In the genomic region with DNA sequence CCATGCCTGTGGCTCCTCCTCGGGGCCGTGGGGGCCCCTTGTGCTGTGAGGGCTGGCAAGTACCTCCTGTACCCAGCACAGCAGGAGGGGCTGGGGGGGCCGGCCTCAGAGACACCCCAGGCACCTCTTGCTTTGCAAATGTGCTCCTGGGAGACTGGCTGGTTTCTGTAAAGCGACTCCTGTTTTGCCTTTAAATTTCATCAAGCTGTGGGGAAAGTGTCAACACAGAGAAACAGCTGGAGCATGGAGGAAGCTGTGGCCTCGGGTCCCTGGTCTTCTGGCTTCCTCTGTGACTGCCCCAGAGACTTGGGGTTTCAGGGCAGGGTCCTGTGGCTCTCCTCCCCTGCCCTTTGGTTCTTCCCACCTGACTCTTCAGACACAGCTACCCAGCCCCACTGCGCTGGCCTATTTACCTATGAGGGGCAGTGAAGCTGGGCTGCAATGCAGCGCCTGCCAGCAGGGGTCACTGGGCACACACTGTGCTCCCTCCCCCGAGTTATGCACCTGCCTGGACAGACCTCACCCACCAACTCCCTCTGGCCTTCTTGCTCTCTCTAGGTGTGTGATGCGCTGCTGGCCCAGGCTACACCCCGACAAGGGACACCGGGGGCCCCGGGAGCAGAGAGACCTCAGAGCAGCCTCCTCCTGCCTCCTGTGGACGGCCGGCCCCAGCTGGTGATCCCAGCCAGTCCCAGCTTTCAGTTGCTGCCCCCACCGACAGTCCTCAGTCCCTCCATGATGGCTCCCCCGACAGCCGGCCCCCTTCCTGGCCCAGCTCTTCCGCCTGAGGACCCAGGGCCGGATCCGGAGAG, we compare ENCODE assay signal across 10 cellular contexts. TPM values are rescaled to one million over a fixed set of nuclear protein-coding genes. Genes with fewer than 3 reads are reported as not detected.
A peak's percentile ranks its signal among the peaks of the same experiment; 100 is the strongest.
DNase-seq lines count a peak whose midpoint lies in the region; ATAC-seq, FAIRE-seq and TF ChIP-seq lines count a peak whose summit lies in the region.
"Had no signal": no experiment of that assay in that cellular context is flagged by ENCODE, and none has a peak within 500 bp of the region (broad histone marks: within the 10 kb centered on the region; RNA-seq: fewer than 3 reads in every experiment).

No MANE protein-coding gene starts in this region.

- peak; percentile 46 to 55 for TF ChIP-seq RAD21 in H1 (IDR thresholded peaks at IDR 0.05 in 1 of 2, conservative IDR thresholded peaks at IDR 0.05 in 1 of 2; ENCODE audit: low read depth in 2 of 2, low read length in 2 of 2)

- no peak overlapping the region for H2BK15ac ChIP-seq in H1 (ENCODE audit: low read length)

- peak; percentile 57 for DNase-seq in activated CD4-positive, alpha-beta T cell treated with anti-CD3 and anti-CD28 coated beads for 48 hours
- no peak for DNase-seq in activated CD4-positive, alpha-beta T cell treated with anti-CD3 and anti-CD28 coated beads, Interleukin-2, amount 50 U/mL, for 1 hour
- peak; percentile 63 for DNase-seq in NAMALWA (ENCODE audit: low spot score)
- no peak for DNase-seq in H1 (ENCODE audit: low read depth in 1 of 2, low spot score in 2 of 2)
- no peak for DNase-seq in prostate gland (ENCODE audit: low spot score)
- DNase-seq in NCI-H187 treated with DMSO at 0.1 percent for 48 hours (lab: John Stamatoyannopoulos, UW) = no peak
- no peak for DNase-seq in GOT3 (lab: John Stamatoyannopoulos, UW)
- DNase-seq: MG63 had no signal

- no peak overlapping the region for H2BK120ac ChIP-seq in H1 (replicated peaks; ENCODE audit: low read depth, low read length)

- H3K36me3 ChIP-seq in H1 (ENCODE audit: control insufficient read depth in 2 of 4, insufficient read depth in 4 of 4, low read length in 3 of 4) (no peaks in the 10 kb centered on the region), prostate gland (no peaks in the 10 kb centered on the region)
- H3K36me3 ChIP-seq: MG63 had no signal

- no peak overlapping the region for H3K27ac ChIP-seq in H1 (ENCODE audit: low read depth, low read length)
- H3K27ac ChIP-seq in prostate gland = peak overlapping the region; percentile 67 to 77

- no peak overlapping the region for H3K9ac ChIP-seq in H1 (replicated peaks in 1 of 4; ENCODE audit: extremely low read depth in 1 of 4, low read depth in 3 of 4, low read length in 3 of 4)

- H3K9me3 ChIP-seq in H1 (ENCODE audit: insufficient read depth in 2 of 2, low read depth in 1 of 2, low read length in 1 of 2) (peaks cover 11 to 27% of the 10 kb centered on the region in 2 experiments; a peak in 3 of 4 replicates), prostate gland (no peaks in the 10 kb centered on the region)
- H3K9me3 ChIP-seq: MG63 had no signal

- no peaks in the 10 kb centered on the region for H3K79me2 ChIP-seq in H1 (ENCODE audit: control insufficient read depth in 1 of 2, insufficient read depth in 2 of 2, low read length in 2 of 2)

- no peaks in the 10 kb centered on the region for H3K23me2 ChIP-seq in H1 (ENCODE audit: low read depth, low read length)

- no peak overlapping the region for H3K4me3 ChIP-seq in H1 (ENCODE audit: extremely low read depth in 1 of 4, insufficient read depth in 2 of 4, low read depth in 3 of 4, low read length in 4 of 4)
- no peak overlapping the region for H3K4me3 ChIP-seq in prostate gland
- H3K4me3 ChIP-seq: MG63 had no signal

- no peak overlapping the region for H4K5ac ChIP-seq in H1 (ENCODE audit: insufficient read length, low read depth, low read length)

- WGBS in H1 (ENCODE audit: extremely low coverage in 1 of 2, insufficient coverage in 1 of 2, insufficient read length in 1 of 2, insufficient replicate concordance in 2 of 2, low coverage in 1 of 2, low lambda C conversion rate in 2 of 2, missing lambda C conversion rate in 1 of 2), 2 experiments = 86% methylated on average over 20 of the region's 20 CpGs; no CpG with 5 or more reads in 1 of the 2 experiments
- WGBS in prostate gland = 82% methylated on average over 20 of the region's 20 CpGs

- FAIRE-seq in H1 (lab: Jason Lieb, UNC) = no peak

- no peak overlapping the region for H2BK12ac ChIP-seq in H1 (ENCODE audit: low read depth, low read length)

- H3K18ac ChIP-seq in H1 (ENCODE audit: extremely low read depth, low read length) = no peak overlapping the region

- no peak overlapping the region for H3K4me2 ChIP-seq in H1 (ENCODE audit: insufficient read depth in 1 of 2, low read depth in 2 of 2, low read length in 2 of 2)

- TF ChIP-seq CTCF in H1 (IDR thresholded peaks at IDR 0.05; ENCODE audit: control extremely low read depth in 1 of 3, insufficient read depth in 1 of 3, low read depth in 1 of 3, low read length in 3 of 3) (peak in 2 of 3 experiments; percentile 44 to 69; a peak in 3 of 4 replicates), prostate gland (IDR thresholded peaks at IDR 0.05) (peak in 2 of 4 experiments; percentile 23 to 54)

- H4K8ac ChIP-seq in H1 (ENCODE audit: extremely low read depth, insufficient read depth, low read length) = no peak overlapping the region

- H4K91ac ChIP-seq in H1 (replicated peaks; ENCODE audit: insufficient read length, low read length) = no peak overlapping the region

- H4K20me1 ChIP-seq in H1 (replicated peaks in 1 of 2; ENCODE audit: control insufficient read depth in 1 of 2, insufficient read depth in 2 of 2, low read length in 2 of 2) = peaks cover 0 to 1% of the 10 kb centered on the region in 2 experiments

- no peak for ATAC-seq in HG02884 (IDR thresholded peaks at IDR 0.05; ENCODE audit: unreplicated experiment)
- ATAC-seq: stimulated activated effector memory CD8-positive, alpha-beta T cell treated with anti-CD3 and anti-CD28 coated beads, Interleukin-12 subunit alpha, Interleukin-12 subunit beta, amount 100 ng/mL, for 72 hours had no signal

- no peak for TF ChIP-seq EP300 in H1 (IDR thresholded peaks at IDR 0.05; ENCODE audit: borderline replicate concordance in 1 of 2, low read depth in 2 of 2, low read length in 2 of 2)

- H3K14ac ChIP-seq in H1 (ENCODE audit: insufficient read length) = no peak overlapping the region

- H3K27me3 ChIP-seq in H1 (replicated peaks in 1 of 4; ENCODE audit: control insufficient read depth in 3 of 4, extremely low read depth in 1 of 4, insufficient read depth in 3 of 4, low read length in 3 of 4) (0 out of 7 replicates have a peak, but pooled peaks cover 0 to 2% (median 0%) of the 10 kb centered on the region in 4 experiments), prostate gland (replicated peaks; ENCODE audit: insufficient read depth) (no peaks in the 10 kb centered on the region)

- no peak overlapping the region for H2AFZ ChIP-seq in H1 (ENCODE audit: low read length)

- H3K56ac ChIP-seq in H1 (replicated peaks; ENCODE audit: insufficient read length, low read depth, low read length) = no peak overlapping the region

- H3K4me1 ChIP-seq in H1 (replicated peaks in 1 of 4; ENCODE audit: control insufficient read depth in 3 of 4, insufficient read depth in 4 of 4, low read length in 3 of 4) = no peaks in the 10 kb centered on the region
- H3K4me1 ChIP-seq in prostate gland (replicated peaks) = no peaks in the 10 kb centered on the region

- no peak overlapping the region for H2AK5ac ChIP-seq in H1 (ENCODE audit: low read depth, low read length)

- CTCF ChIA-PET in H1 (lab: Charles Lee; ENCODE audit: partially characterized antibody) = interaction anchor here (0.6 to 4.2 kb wide), 21 partner anchors 11 to 1185 kb away, joined by 3 to 48 read pairs (median 4); no protein-coding TSS in a partner anchor

- H3K23ac ChIP-seq in H1 (ENCODE audit: insufficient read length) = no peak overlapping the region

- H2BK5ac ChIP-seq in H1 (ENCODE audit: low read depth, low read length) = no peak overlapping the region

- H2BK20ac ChIP-seq in H1 (ENCODE audit: low read length) = no peak overlapping the region

- TF ChIP-seq POLR2A in H1 (IDR thresholded peaks at IDR 0.05; ENCODE audit: control extremely low read depth in 1 of 2, low read depth in 2 of 2, low read length in 2 of 2) = no peak
- no peak for TF ChIP-seq POLR2A in prostate gland (IDR thresholded peaks at IDR 0.05)

- H3K79me1 ChIP-seq in H1 (ENCODE audit: low read depth, low read length) = no peaks in the 10 kb centered on the region

- POLR2A ChIA-PET in H1 (lab: Charles Lee; ENCODE audit: partially characterized antibody) = no interaction called here

- H3K4ac ChIP-seq in H1 (replicated peaks; ENCODE audit: insufficient read length, low read depth, low read length) = no peak overlapping the region

- intact Hi-C loops in prostate gland (cut with DNase I) = no loop called here

RNA-seq across cellular contexts. Expression of a gene that starts 17.6 kb away (rescaled TPM):
- 24.3 and 24.7 TPM in 2 replicates for total RNA-seq in H1 (2021; fragmentation: NEBNext Ultra II Directional; extraction: Animal tissue kit (Norgen Biotek cat#: 25700))
- 26.9 and 37.3 TPM in 2 replicates for polyA plus RNA-seq in H1 (2011; rRNA removed)
- 29.9 TPM for polyA plus RNA-seq in H1 (2011; cell fraction: cytosol; rRNA removed)
- 42.6 TPM for polyA plus RNA-seq in H1 (2011; cell fraction: nucleus; rRNA removed)
- polyA plus RNA-seq in H1 (2012, experiment 1 of 2) = 16.5 to 25.6 TPM (median 24.1 TPM) in 4 replicates
- 26.0 TPM for polyA plus RNA-seq in H1 (2012, experiment 2 of 2)
- 13.3 TPM for polyA plus RNA-seq in H1 (2013, experiment 1 of 2)
- polyA plus RNA-seq in H1 (2013, experiment 2 of 2) = 13.7 TPM
- polyA minus RNA-seq in H1 (2011; rRNA and poly(A)+ RNA removed) = 10.7 and 13.6 TPM in 2 replicates
- 19.8 TPM for polyA minus RNA-seq in H1 (2011; cell fraction: cytosol; rRNA and poly(A)+ RNA removed)
- 22.3 TPM for polyA minus RNA-seq in H1 (2011; cell fraction: nucleus; rRNA and poly(A)+ RNA removed)
- total RNA-seq in prostate gland = 10 to 100 TPM; 38.3 to 49.9 TPM

RNA-seq across cellular contexts. Expression of a gene that starts 38.3 kb away (rescaled TPM):
- 92.0 and 102 TPM in 2 replicates for total RNA-seq in H1 (2021; fragmentation: NEBNext Ultra II Directional; extraction: Animal tissue kit (Norgen Biotek cat#: 25700))
- 120 and 134 TPM in 2 replicates for polyA plus RNA-seq in H1 (2011; rRNA removed)
- 93.7 TPM for polyA plus RNA-seq in H1 (2011; cell fraction: cytosol; rRNA removed)
- 63.8 TPM for polyA plus RNA-seq in H1 (2011; cell fraction: nucleus; rRNA removed)
- polyA plus RNA-seq in H1 (2012, experiment 1 of 2) = 70.3 to 94.7 TPM (median 80.1 TPM) in 4 replicates
- 37.7 TPM for polyA plus RNA-seq in H1 (2012, experiment 2 of 2)
- 96.9 TPM for polyA plus RNA-seq in H1 (2013, experiment 1 of 2)
- polyA plus RNA-seq in H1 (2013, experiment 2 of 2) = 106 TPM
- 133 and 151 TPM in 2 replicates for polyA minus RNA-seq in H1 (2011; rRNA and poly(A)+ RNA removed)
- 34.6 TPM for polyA minus RNA-seq in H1 (2011; cell fraction: cytosol; rRNA and poly(A)+ RNA removed)
- polyA minus RNA-seq in H1 (2011; cell fraction: nucleus; rRNA and poly(A)+ RNA removed) = 20.3 TPM
- 10 to 100 TPM; 86.1 to 97.0 TPM for total RNA-seq in prostate gland

RNA-seq across cellular contexts. Expression of a gene that starts 38.6 kb away (rescaled TPM):
- 9.1 and 10.5 TPM in 2 replicates for total RNA-seq in H1 (2021; fragmentation: NEBNext Ultra II Directional; extraction: Animal tissue kit (Norgen Biotek cat#: 25700))
- 5.0 and 7.6 TPM in 2 replicates for polyA plus RNA-seq in H1 (2011; rRNA removed)
- polyA plus RNA-seq in H1 (2011; cell fraction: cytosol; rRNA removed) = 6.9 TPM
- 15.8 TPM for polyA plus RNA-seq in H1 (2011; cell fraction: nucleus; rRNA removed)
- 4.3 to 8.9 TPM (median 7.8 TPM) in 4 replicates for polyA plus RNA-seq in H1 (2012, experiment 1 of 2)
- polyA plus RNA-seq in H1 (2012, experiment 2 of 2) = 2.9 TPM
- 3.5 TPM for polyA plus RNA-seq in H1 (2013, experiment 1 of 2)
- polyA plus RNA-seq in H1 (2013, experiment 2 of 2) = 3.7 TPM
- polyA minus RNA-seq in H1 (2011; rRNA and poly(A)+ RNA removed) = 9.2 and 11.9 TPM in 2 replicates
- 7.9 TPM for polyA minus RNA-seq in H1 (2011; cell fraction: cytosol; rRNA and poly(A)+ RNA removed)
- polyA minus RNA-seq in H1 (2011; cell fraction: nucleus; rRNA and poly(A)+ RNA removed) = 14.4 TPM
- total RNA-seq in prostate gland = 10 to 100 TPM; 18.6 to 21.0 TPM

RNA-seq across cellular contexts. Expression of a gene that starts 46.1 kb away (rescaled TPM):
- 0.19 TPM in 2 replicates for total RNA-seq in H1 (2021; fragmentation: NEBNext Ultra II Directional; extraction: Animal tissue kit (Norgen Biotek cat#: 25700))
- 0.14 TPM in 2 replicates for polyA plus RNA-seq in H1 (2011; rRNA removed)
- polyA plus RNA-seq in H1 (2011; cell fraction: cytosol; rRNA removed) = 0.12 TPM
- 0.54 TPM for polyA plus RNA-seq in H1 (2011; cell fraction: nucleus; rRNA removed)
- 0.06 to 0.16 TPM (median 0.14 TPM) in 4 replicates for polyA plus RNA-seq in H1 (2012, experiment 1 of 2)
- 0.07 TPM for polyA plus RNA-seq in H1 (2012, experiment 2 of 2)
- 0.10 TPM for polyA plus RNA-seq in H1 (2013, experiment 1 of 2)
- polyA plus RNA-seq in H1 (2013, experiment 2 of 2) = 0.07 TPM
- 0.05 and 0.16 TPM in 2 replicates for polyA minus RNA-seq in H1 (2011; rRNA and poly(A)+ RNA removed)
- not detected for polyA minus RNA-seq in H1 (2011; cell fraction: cytosol; rRNA and poly(A)+ RNA removed)
- polyA minus RNA-seq in H1 (2011; cell fraction: nucleus; rRNA and poly(A)+ RNA removed) = 0.30 TPM
- total RNA-seq in prostate gland = 10 to 100 TPM; 29.8 to 41.0 TPM

Comparison
In these comparisons a context has a peak if more than half of its experiments do, and no peak if none do; other contexts are left out.
1. DNase-seq: peak in activated CD4-positive, alpha-beta T cell treated with anti-CD3 and anti-CD28 coated beads for 48 hours (single experiment) and NAMALWA (single experiment); none in activated CD4-positive, alpha-beta T cell treated with anti-CD3 and anti-CD28 coated beads, Interleukin-2, amount 50 U/mL, for 1 hour (single experiment), H1 (0 of 2), prostate gland (single experiment), NCI-H187 treated with DMSO at 0.1 percent for 48 hours (single experiment) and GOT3 (single experiment).